35 cellular contexts compared by ENCODE assay signal in the genomic region with DNA sequence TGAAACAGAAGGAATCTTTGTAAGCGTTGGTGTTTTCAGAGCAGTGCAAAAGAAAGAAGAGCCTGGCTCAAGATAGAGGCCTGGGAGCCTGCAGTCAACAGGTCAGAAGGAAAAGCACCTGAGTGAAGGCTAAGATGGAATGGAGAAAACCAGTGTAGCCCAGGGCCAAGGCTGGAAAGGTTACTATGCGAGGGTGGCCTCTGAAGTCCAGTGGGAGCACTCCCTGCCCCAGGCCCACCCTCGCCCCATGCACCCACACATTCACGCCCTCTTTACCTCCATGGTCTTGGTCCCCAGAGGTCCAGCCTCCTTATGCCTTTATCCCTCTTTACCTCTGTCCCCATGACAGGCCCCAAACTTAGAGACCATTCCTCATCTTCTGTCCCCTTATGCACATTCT.
DNase-seq lines count a peak whose midpoint lies in the region; ATAC-seq and TF ChIP-seq lines count a peak whose summit lies in the region.
"Had no signal": no experiment of that assay in that cellular context is flagged by ENCODE, and none has a peak within 500 bp of the region (broad histone marks: within the 10 kb centered on the region; RNA-seq: fewer than 3 reads in every experiment).

No MANE protein-coding gene starts in this region.

- intact Hi-C loops in esophagus muscularis mucosa (cut with DNase I) = no loop called here

- H3K27ac ChIP-seq in HEK293 (ENCODE audit: extremely low read depth, low read depth, low read length) (no peak overlapping the region), esophagus muscularis mucosa (replicated peaks in 1 of 4) (no peak overlapping the region)
- H3K27ac ChIP-seq: 22Rv1; A549; BLaER1; BLaER1 treated with 17β-estradiol and CSF1 and Interleukin-3, amounts not matched to agents 10 nM and 100 nM; C4-2B had no signal

- H3K36me3 Mint-ChIP-seq in nephron progenitor cell (ENCODE audit: low read depth) (no peaks in the 10 kb centered on the region), osteocyte (ENCODE audit: unreplicated experiment) (no peaks in the 10 kb centered on the region)
- H3K36me3 Mint-ChIP-seq in stimulated activated naive B cell treated with anti-CD40 and anti-IgM and Interleukin-4, amounts not matched to agents 10 μg/mL and 1 μg/mL and 100 μg/mL, for 72 hours = no peaks in the 10 kb centered on the region
- H3K36me3 Mint-ChIP-seq: CD14-positive monocyte; CD4-positive, alpha-beta memory T cell; CD4-positive, CD25-positive, alpha-beta regulatory T cell; CD8-positive, alpha-beta T cell had no signal

- H3K4me3 ChIP-seq in HEK293 (ENCODE audit: low read depth, low read length) = no peak overlapping the region
- no peak overlapping the region for H3K4me3 ChIP-seq in esophagus muscularis mucosa
- H3K4me3 ChIP-seq: A549; BLaER1; BLaER1 treated with 17β-estradiol and CSF1 and Interleukin-3, amounts not matched to agents 10 nM and 100 nM had no signal

- no peaks in the 10 kb centered on the region for H3K36me3 ChIP-seq in HEK293 (ENCODE audit: control insufficient read depth in 2 of 2, insufficient read depth in 1 of 2, low read length in 2 of 2)
- H3K36me3 ChIP-seq in esophagus muscularis mucosa = no peaks in the 10 kb centered on the region
- H3K36me3 ChIP-seq: BE2C; BLaER1; BLaER1 treated with 17β-estradiol and CSF1 and Interleukin-3, amounts not matched to agents 10 nM and 100 nM had no signal

- H3K4me1 ChIP-seq in HEK293 (ENCODE audit: control insufficient read depth, insufficient read depth, low read length) (no peaks in the 10 kb centered on the region), esophagus muscularis mucosa (no peaks in the 10 kb centered on the region)
- H3K4me1 ChIP-seq: A549, BE2C, Caco-2 had no signal

- H3K4me1 Mint-ChIP-seq in nephron progenitor cell (peaks cover 4% of the 10 kb centered on the region), osteocyte (ENCODE audit: unreplicated experiment) (no peaks in the 10 kb centered on the region)
- no peaks in the 10 kb centered on the region for H3K4me1 Mint-ChIP-seq in stimulated activated naive B cell treated with anti-CD40 and anti-IgM and Interleukin-4, amounts not matched to agents 10 μg/mL and 1 μg/mL and 100 μg/mL, for 72 hours
- H3K4me1 Mint-ChIP-seq: B cell; CD14-positive monocyte; CD4-positive, alpha-beta memory T cell; CD4-positive, CD25-positive, alpha-beta regulatory T cell; CD8-positive, alpha-beta memory T cell had no signal

- no peak for TF ChIP-seq POLR2A in esophagus muscularis mucosa (IDR thresholded peaks at IDR 0.05; ENCODE audit: low read depth)

- CTCF ChIA-PET in HEK293 (lab: Yijun Ruan, JAX) = interaction anchor here (1.1 kb wide), 1 partner anchor 25 kb away, joined by 5 read pairs; no protein-coding TSS in a partner anchor

- TF ChIP-seq CTCF in HEK293 (tag by site-specific recombination; IDR thresholded peaks at IDR 0.05) = no peak
- no peak for TF ChIP-seq CTCF in esophagus muscularis mucosa (IDR thresholded peaks at IDR 0.05)
- no peak for TF ChIP-seq CTCF in nephron progenitor cell (IDR thresholded peaks at IDR 0.05)
- TF ChIP-seq CTCF in osteocyte (IDR thresholded peaks at IDR 0.05) = no peak

- no peaks in the 10 kb centered on the region for H3K9me3 ChIP-seq in HEK293 (ENCODE audit: control insufficient read depth, insufficient read depth, low read depth, low read length)
- H3K9me3 ChIP-seq in esophagus muscularis mucosa = no peaks in the 10 kb centered on the region
- H3K9me3 ChIP-seq: A549; BE2C; BLaER1; BLaER1 treated with 17β-estradiol and CSF1 and Interleukin-3, amounts not matched to agents 10 nM and 100 nM; Caco-2 had no signal

- 85% methylated on average over 4 of the region's 4 CpGs for WGBS in esophagus muscularis mucosa

- TF ChIP-seq EP300 in esophagus muscularis mucosa (IDR thresholded peaks at IDR 0.05) = no peak

- peaks cover 11% of the 10 kb centered on the region for H3K9me3 Mint-ChIP-seq in nephron progenitor cell
- peaks cover under 1% of the 10 kb centered on the region for H3K9me3 Mint-ChIP-seq in osteocyte (ENCODE audit: unreplicated experiment)
- H3K9me3 Mint-ChIP-seq in stimulated activated naive B cell treated with anti-CD40 and anti-IgM and Interleukin-4, amounts not matched to agents 10 μg/mL and 1 μg/mL and 100 μg/mL, for 72 hours = peaks cover 4 to 5% of the 10 kb centered on the region in 2 donors
- H3K9me3 Mint-ChIP-seq: CD4-positive, alpha-beta T cell had no signal

- DNase-seq in esophagus muscularis mucosa (ENCODE audit: extremely low spot score) (peak; percentile 78), nephron progenitor cell (no peak), osteocyte (ENCODE audit: extremely low spot score, unreplicated experiment) (peak; percentile 56), NCI-H1417 treated with DMSO at 0.1 percent for 48 hours (lab: John Stamatoyannopoulos, UW) (no peak), NCI-H187 treated with DMSO at 0.1 percent for 48 hours (lab: John Stamatoyannopoulos, UW) (no peak)
- DNase-seq in stimulated activated naive B cell treated with anti-CD40 and anti-IgM and Interleukin-4, amounts not matched to agents 10 μg/mL and 1 μg/mL and 100 μg/mL, for 72 hours = no peak
- DNase-seq: 8988T; ACHN; AML-193; BE2C; C1 segment of cervical spinal cord; Caco-2; Calu3; CD4-positive, alpha-beta memory T cell; CD4-positive, alpha-beta T cell; CD4-positive, CD25-positive, alpha-beta regulatory T cell; CD8-positive, alpha-beta memory T cell; CD8-positive, alpha-beta T cell; COR-L47; DMS 273 treated with DMSO at 0.1 percent for 48 hours; DMS153; DMS53; DMS79; DMS79 treated with DMSO at 0.1 percent for 48 hours; DND-41; EL had no signal

- ATAC-seq in GM21390 (IDR thresholded peaks at IDR 0.05; ENCODE audit: unreplicated experiment) = no peak
- ATAC-seq in stimulated activated naive B cell treated with anti-CD40 and anti-IgM and Interleukin-4, amounts not matched to agents 10 μg/mL and 1 μg/mL and 100 μg/mL, for 72 hours (replicated peaks) = no peak
- ATAC-seq: A549; CD8-positive, alpha-beta T cell had no signal

- POLR2A ChIA-PET in HEK293 (lab: Yijun Ruan, JAX) = no interaction called here

- H3K27ac Mint-ChIP-seq in nephron progenitor cell = peak overlapping the region; percentile 27
- H3K27ac Mint-ChIP-seq in osteocyte (ENCODE audit: unreplicated experiment) = no peak overlapping the region
- H3K27ac Mint-ChIP-seq in stimulated activated naive B cell treated with anti-CD40 and anti-IgM and Interleukin-4, amounts not matched to agents 10 μg/mL and 1 μg/mL and 100 μg/mL, for 72 hours = no peak overlapping the region
- H3K27ac Mint-ChIP-seq: B cell; CD14-positive monocyte; CD4-positive, alpha-beta memory T cell; CD4-positive, alpha-beta T cell; CD4-positive, CD25-positive, alpha-beta regulatory T cell; CD8-positive, alpha-beta memory T cell; CD8-positive, alpha-beta T cell had no signal

- H3K27me3 Mint-ChIP-seq in nephron progenitor cell (ENCODE audit: low read depth, poor library complexity) = peaks cover 13% of the 10 kb centered on the region
- H3K27me3 Mint-ChIP-seq in osteocyte (ENCODE audit: unreplicated experiment) = no peaks in the 10 kb centered on the region
- peaks cover 23 to 31% of the 10 kb centered on the region in 2 donors for H3K27me3 Mint-ChIP-seq in stimulated activated naive B cell treated with anti-CD40 and anti-IgM and Interleukin-4, amounts not matched to agents 10 μg/mL and 1 μg/mL and 100 μg/mL, for 72 hours
- H3K27me3 Mint-ChIP-seq: CD4-positive, CD25-positive, alpha-beta regulatory T cell had no signal

- H3K4me3 Mint-ChIP-seq in nephron progenitor cell (no peak overlapping the region), osteocyte (ENCODE audit: unreplicated experiment) (no peak overlapping the region)
- H3K4me3 Mint-ChIP-seq in stimulated activated naive B cell treated with anti-CD40 and anti-IgM and Interleukin-4, amounts not matched to agents 10 μg/mL and 1 μg/mL and 100 μg/mL, for 72 hours = no peak overlapping the region
- H3K4me3 Mint-ChIP-seq: B cell; CD14-positive monocyte; CD4-positive, alpha-beta memory T cell; CD4-positive, alpha-beta T cell; CD4-positive, CD25-positive, alpha-beta regulatory T cell; CD8-positive, alpha-beta memory T cell; CD8-positive, alpha-beta T cell had no signal

- peaks cover 0 to 5% (median 0%) of the 10 kb centered on the region in 4 donors for H3K27me3 ChIP-seq in esophagus muscularis mucosa
- H3K27me3 ChIP-seq: BE2C; BLaER1; BLaER1 treated with 17β-estradiol and CSF1 and Interleukin-3, amounts not matched to agents 10 nM and 100 nM had no signal

TF ChIP-seq in HEK293, 187 proteins besides CTCF, POLR2A, EP300 and RAD21:
- TF ChIP-seq ZNF571 (tag by site-specific recombination; IDR thresholded peaks at IDR 0.05) (no peak), SCRT2 (tag by site-specific recombination; IDR thresholded peaks at IDR 0.05) (0 out of 2 replicates have a peak, but pooled peaks have one; percentile 30)

Comparison
In these comparisons a context has a peak if more than half of its experiments do, and no peak if none do; other contexts are left out.
1. DNase-seq: peak in esophagus muscularis mucosa (single experiment) and osteocyte (single experiment); none in nephron progenitor cell (single experiment), NCI-H1417 treated with DMSO at 0.1 percent for 48 hours (single experiment), NCI-H187 treated with DMSO at 0.1 percent for 48 hours (single experiment) and stimulated activated naive B cell treated with anti-CD40 and anti-IgM and Interleukin-4, amounts not matched to agents 10 μg/mL and 1 μg/mL and 100 μg/mL, for 72 hours (single experiment).